Comparison of ENCODE assay signal across 8 cellular contexts in the genomic region with DNA sequence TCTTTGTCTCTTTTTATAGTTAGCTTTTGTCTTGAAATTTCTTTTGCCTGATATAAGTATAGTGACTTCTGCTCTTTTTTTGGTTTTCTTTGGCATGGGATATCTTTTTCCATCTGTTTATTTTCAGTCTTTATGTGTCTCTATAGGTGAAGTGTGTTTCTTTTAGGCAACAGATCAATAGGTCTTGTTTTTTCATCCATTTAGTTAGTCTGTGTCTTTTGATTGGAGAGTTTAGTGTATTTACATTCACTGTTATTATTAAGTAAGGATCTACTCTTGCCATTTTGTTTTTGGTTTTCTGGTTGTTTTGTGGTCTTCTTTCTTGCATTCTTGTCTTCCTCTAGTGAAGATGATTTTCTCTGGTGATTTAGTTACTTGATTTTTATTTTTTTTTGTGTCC.
A peak's percentile ranks its signal among the peaks of the same experiment; 100 is the strongest.
DNase-seq lines count a peak whose midpoint lies in the region; ATAC-seq, FAIRE-seq and TF ChIP-seq lines count a peak whose summit lies in the region.
"Not testable (repeated sequence)": the region's sequence is repeated elsewhere in the genome, so short reads cannot be mapped to it uniquely, and the experiment has no call there.

No MANE protein-coding gene starts in this region.

- H3K9me3 ChIP-seq in K562 (replicated peaks; ENCODE audit: control insufficient read depth, insufficient read depth, low read depth, low read length); kidney (ENCODE audit: control insufficient read depth in 1 of 2, low read length in 2 of 2); pancreas; small intestine (ENCODE audit: control insufficient read depth, low read depth): not testable (repeated sequence)

- H3K27me3 ChIP-seq in K562 (ENCODE audit: control insufficient read depth in 2 of 2, insufficient read depth in 2 of 2, low read length in 2 of 2); pancreas; small intestine (ENCODE audit: control insufficient read depth in 2 of 2, insufficient read depth in 2 of 2, low read length in 2 of 2): not testable (repeated sequence)

- not testable (repeated sequence) for H2AFZ ChIP-seq in K562 (ENCODE audit: low read depth, low read length)

- TF ChIP-seq RAD21 in K562 (CRISPR knock-in tag; conservative IDR thresholded peaks at IDR 0.05 in 1 of 2, IDR thresholded peaks at IDR 0.05 in 1 of 2) = not testable (repeated sequence)

- CTCF ChIA-PET in K562 (lab: Yijun Ruan, JAX; ENCODE audit: low intra/inter-chr PET ratio) = not testable (repeated sequence)

- not testable (repeated sequence) for DNase-seq in RCC 7860 (ENCODE audit: low spot score); K562 (ENCODE audit: extremely low read depth in 1 of 4, low spot score in 3 of 4); frontal cortex (ENCODE audit: low spot score in 2 of 2); kidney; pancreas; small intestine

- H3K36me3 ChIP-seq in K562 (ENCODE audit: control insufficient read depth, insufficient read depth, low read length); kidney (ENCODE audit: control insufficient read depth in 1 of 2, insufficient read depth in 2 of 2, low read length in 2 of 2); pancreas; small intestine (ENCODE audit: control insufficient read depth in 2 of 2, insufficient read depth in 2 of 2, low read length in 2 of 2): not testable (repeated sequence)

- in situ Hi-C loops in K562 (cut with MboI) = not testable (repeated sequence)

- TF ChIP-seq CTCF in K562 (IDR thresholded peaks at IDR 0.05 in 2 of 3, conservative IDR thresholded peaks at IDR 0.05 in 1 of 3; ENCODE audit: insufficient read depth in 2 of 3, low read depth in 1 of 3, low read length in 3 of 3); kidney (IDR thresholded peaks at IDR 0.05; ENCODE audit: borderline replicate concordance, extremely low read depth, insufficient read depth); pancreas (IDR thresholded peaks at IDR 0.05): not testable (repeated sequence)

- not testable (repeated sequence) for H3K9ac ChIP-seq in K562 (ENCODE audit: insufficient read depth in 1 of 2, low read depth in 2 of 2, low read length in 2 of 2); kidney (ENCODE audit: low read length in 2 of 2)

- H3K79me2 ChIP-seq in K562 (ENCODE audit: control insufficient read depth, insufficient read depth, low read length) = not testable (repeated sequence)

- not testable (repeated sequence) for H3K4me3 ChIP-seq in K562; kidney (ENCODE audit: low read length in 2 of 2); pancreas; small intestine (ENCODE audit: low read depth in 1 of 2, low read length in 2 of 2)

- intact Hi-C loops in K562 (cut with micrococcal nuclease); kidney (cut with DNase I); pancreas (cut with DNase I): not testable (repeated sequence)

- TF ChIP-seq EP300 in K562 (IDR thresholded peaks at IDR 0.05; ENCODE audit: low read length) = not testable (repeated sequence)

- H4K20me1 ChIP-seq in K562 (replicated peaks; ENCODE audit: control insufficient read depth, insufficient read depth, low read length) = not testable (repeated sequence)

- POLR2A ChIA-PET in K562 (lab: Yijun Ruan, JAX) = not testable (repeated sequence)

- not testable (repeated sequence) for ATAC-seq in K562, pancreas

- FAIRE-seq in RCC 7860 (lab: Jason Lieb, UNC) = peak; percentile 45
- FAIRE-seq in K562 (lab: Jason Lieb, UNC) = not testable (repeated sequence)
- peak; percentile 14 for FAIRE-seq in colon (lab: Jason Lieb, UNC)
- FAIRE-seq in endometrium (lab: Jason Lieb, UNC) = peak; percentile 12
- FAIRE-seq in frontal cortex (lab: Jason Lieb, UNC) = peak; percentile 71
- peak; percentile 71 for FAIRE-seq in kidney (lab: Jason Lieb, UNC)
- FAIRE-seq in pancreas (lab: Jason Lieb, UNC) = peak; percentile 41
- peak; percentile 41 for FAIRE-seq in small intestine (lab: Jason Lieb, UNC)

- not testable (repeated sequence) for H3K27ac ChIP-seq in K562 (ENCODE audit: extremely low read depth, low read depth, low read length); kidney (ENCODE audit: low read depth in 2 of 2, low read length in 2 of 2); pancreas; small intestine (ENCODE audit: low read depth in 1 of 2, low read length in 1 of 2)

- not testable (repeated sequence) for H3K9me1 ChIP-seq in K562 (ENCODE audit: control insufficient read depth, insufficient read depth, low read length)

- TF ChIP-seq POLR2A in K562 (conservative IDR thresholded peaks at IDR 0.05) = not testable (repeated sequence)

- H3K4me2 ChIP-seq in K562 (ENCODE audit: insufficient read depth, low read length) = not testable (repeated sequence)

- BruUV-seq in K562 (replicated peaks; lab: Mats Ljungman, UMichigan) = not testable (repeated sequence)

- not testable (repeated sequence) for H3K4me1 ChIP-seq in K562 (replicated peaks in 1 of 2; ENCODE audit: control insufficient read depth in 2 of 2, insufficient read depth in 2 of 2, low read length in 2 of 2); kidney (ENCODE audit: control insufficient read depth in 1 of 2, insufficient read depth in 1 of 2, low read depth in 1 of 2, low read length in 2 of 2); pancreas; small intestine (ENCODE audit: control insufficient read depth in 2 of 2, insufficient read depth in 1 of 2, low read depth in 1 of 2, low read length in 1 of 2)

TF ChIP-seq in K562, 482 proteins besides CTCF, POLR2A, EP300 and RAD21:
- peak; percentile 91 for TF ChIP-seq ZNF507 (tag; conservative IDR thresholded peaks at IDR 0.05)
